ENCODE assay signal across 24 cellular contexts in the genomic region with DNA sequence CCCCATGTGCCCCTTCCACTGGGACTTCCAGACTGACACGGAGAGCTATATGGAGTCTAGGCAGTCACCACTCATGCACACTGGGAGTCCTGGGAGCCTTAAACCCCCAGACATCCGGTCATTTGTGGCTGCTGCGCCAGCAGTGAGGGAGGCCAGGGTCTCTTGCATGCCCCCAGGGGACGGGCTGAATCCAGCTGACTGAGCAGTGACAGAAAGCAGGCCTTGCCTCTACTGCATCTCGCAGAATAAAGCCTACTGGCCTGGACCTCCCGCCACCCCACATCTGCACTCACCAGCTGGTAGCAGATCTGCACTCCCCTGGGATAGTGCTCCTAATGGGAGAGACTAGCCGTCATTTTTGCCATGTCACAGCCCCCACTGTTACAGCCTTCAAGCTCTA.
DNase-seq lines count a peak whose midpoint lies in the region; ATAC-seq, FAIRE-seq and TF ChIP-seq lines count a peak whose summit lies in the region.
"Had no signal": no experiment of that assay in that cellular context is flagged by ENCODE, and none has a peak within 500 bp of the region (broad histone marks: within the 10 kb centered on the region; RNA-seq: fewer than 3 reads in every experiment).

No MANE protein-coding gene starts in this region.

- no peak overlapping the region for H2AFZ ChIP-seq in H9 (ENCODE audit: low read length)
- no peak overlapping the region for H2AFZ ChIP-seq in astrocyte (ENCODE audit: low read depth, low read length)
- H2AFZ ChIP-seq in neuronal stem cell (ENCODE audit: low read length): peak overlapping the region; percentile 13

- H3K79me2 ChIP-seq in H9 (ENCODE audit: insufficient read depth, low read length) (no peaks in the 10 kb centered on the region), astrocyte (ENCODE audit: insufficient read depth, low read length) (no peaks in the 10 kb centered on the region)

- H3K9ac ChIP-seq in H9 (ENCODE audit: extremely low read depth, insufficient read length, low read length) (no peak overlapping the region), astrocyte (ENCODE audit: low read length) (no peak overlapping the region), neuronal stem cell (ENCODE audit: low read depth, low read length, poor library complexity) (no peak overlapping the region)
- H3K9ac ChIP-seq: KMS-11 had no signal

- no peak overlapping the region for H4K91ac ChIP-seq in H9 (ENCODE audit: insufficient read length, low read depth, low read length)
- H4K91ac ChIP-seq in neuronal stem cell (ENCODE audit: low read depth, low read length, poor library complexity): no peak overlapping the region

- H3T11ph ChIP-seq in H9 (ENCODE audit: low read length): no peak overlapping the region

- no peak overlapping the region for H4K5ac ChIP-seq in H9 (ENCODE audit: insufficient read length, low read depth, low read length)

- H3K27me3 ChIP-seq in H9 (ENCODE audit: insufficient read depth, low read length): no peaks in the 10 kb centered on the region
- no peaks in the 10 kb centered on the region for H3K27me3 ChIP-seq in astrocyte (ENCODE audit: insufficient read depth, low read length)
- no peaks in the 10 kb centered on the region for H3K27me3 ChIP-seq in neuronal stem cell (ENCODE audit: control insufficient read depth in 3 of 3, insufficient read depth in 3 of 3, low read depth in 1 of 3, low read length in 3 of 3)

- H3K4me2 ChIP-seq in H9 (ENCODE audit: insufficient read depth, insufficient read length, low read length): no peak overlapping the region
- H3K4me2 ChIP-seq in astrocyte (ENCODE audit: low read length): no peak overlapping the region
- H3K4me2 ChIP-seq in neuronal stem cell (ENCODE audit: insufficient read depth, low read length, poor library complexity, severe bottlenecking): no peak overlapping the region
- H3K4me2 ChIP-seq: KMS-11 had no signal

- H4K20me1 ChIP-seq in H9 (ENCODE audit: control insufficient read depth, insufficient read depth, insufficient read length) (no peaks in the 10 kb centered on the region), astrocyte (ENCODE audit: insufficient read depth, low read length) (no peaks in the 10 kb centered on the region)

- no peak overlapping the region for H3K4ac ChIP-seq in H9 (ENCODE audit: low read depth, low read length)
- H3K4ac ChIP-seq in neuronal stem cell (ENCODE audit: low read length): no peak overlapping the region

- no peak overlapping the region for H3K14ac ChIP-seq in H9 (ENCODE audit: insufficient read depth, low read length)
- H3K14ac ChIP-seq in neuronal stem cell (ENCODE audit: low read length): no peak overlapping the region

- H3K4me1 ChIP-seq in H9 (ENCODE audit: insufficient read depth, low read length): no peaks in the 10 kb centered on the region
- H3K4me1 ChIP-seq in astrocyte (ENCODE audit: insufficient read depth, low read length): no peaks in the 10 kb centered on the region
- H3K4me1 ChIP-seq in neuronal stem cell (ENCODE audit: control insufficient read depth in 2 of 2, insufficient read depth in 1 of 2, low read depth in 1 of 2, low read length in 2 of 2): no peaks in the 10 kb centered on the region

- peak; percentile 11 for DNase-seq in NCI-H2171 treated with DMSO at 0.1 percent for 48 hours (lab: John Stamatoyannopoulos, UW)
- no peak for DNase-seq in NCI-H2171 (lab: John Stamatoyannopoulos, UW)
- no peak for DNase-seq in H9
- DNase-seq in astrocyte (ENCODE audit: low read depth): no peak
- DNase-seq in neuronal stem cell (ENCODE audit: low spot score): no peak
- DNase-seq in stimulated activated CD4-positive, alpha-beta T cell treated with anti-CD3 and anti-CD28 coated beads, Interleukin-4, amount 100 ng/mL, for 1 hour: no peak
- DNase-seq in activated CD4-positive, CD25-positive, alpha-beta regulatory T cell treated with anti-CD3 and anti-CD28 coated beads, Interleukin-2, amount 50 U/mL, for 72 hours: no peak
- DNase-seq: C1 segment of cervical spinal cord; Calu3; CD8-positive, alpha-beta memory T cell; DMS153; GOT3; IMR-90; NCI-H1105 treated with DMSO at 0.1 percent for 48 hours; NCI-H1694; NCI-H2081; NCI-H446 treated with DMSO at 0.1 percent for 48 hours; NCI-H526 treated with DMSO at 0.1 percent for 48 hours had no signal

- H3K9me3 Mint-ChIP-seq in H9 (peaks cover 0 to 2% of the 10 kb centered on the region in 2 experiments; a peak in 2 of 5 replicates), astrocyte (ENCODE audit: unreplicated experiment) (no peaks in the 10 kb centered on the region)

- H3K4me3 Mint-ChIP-seq in H9 (no peak overlapping the region), astrocyte (ENCODE audit: unreplicated experiment) (no peak overlapping the region)
- H3K4me3 Mint-ChIP-seq: CD8-positive, alpha-beta memory T cell had no signal

- no peak overlapping the region for H2BK5ac ChIP-seq in H9 (ENCODE audit: insufficient read length, low read length)
- H2BK5ac ChIP-seq in neuronal stem cell (ENCODE audit: low read length): no peak overlapping the region

- H3K23ac ChIP-seq in H9 (ENCODE audit: insufficient read length, low read depth, low read length) (no peak overlapping the region), neuronal stem cell (ENCODE audit: low read depth, low read length, poor library complexity) (no peak overlapping the region)

- no peaks in the 10 kb centered on the region for H3K79me1 ChIP-seq in H9 (ENCODE audit: insufficient read depth, low read depth, low read length, poor library complexity, severe bottlenecking)
- H3K79me1 ChIP-seq in neuronal stem cell (ENCODE audit: low read depth, low read length): no peaks in the 10 kb centered on the region

- H3K27ac ChIP-seq in H9 (ENCODE audit: insufficient read length, low read depth, low read length) (no peak overlapping the region), astrocyte (ENCODE audit: low read depth, low read length) (no peak overlapping the region), neuronal stem cell (replicated peaks; ENCODE audit: low read length) (no peak overlapping the region)
- H3K27ac ChIP-seq: 22Rv1, KMS-11 had no signal

- no peaks in the 10 kb centered on the region for H3K23me2 ChIP-seq in H9 (ENCODE audit: insufficient read length, low read depth, low read length, poor library complexity, severe bottlenecking)

- TF ChIP-seq CTCF in H9 (conservative IDR thresholded peaks at IDR 0.05): no peak
- no peak for TF ChIP-seq CTCF in astrocyte (IDR thresholded peaks at IDR 0.05; ENCODE audit: insufficient read depth, low read depth, low read length)

- H2AK5ac ChIP-seq in H9 (ENCODE audit: insufficient read length, low read length) (no peak overlapping the region), neuronal stem cell (ENCODE audit: low read depth, low read length) (no peak overlapping the region)

- H3K27ac Mint-ChIP-seq in H9 (peak overlapping the region in 1 of 3 experiments; percentile 68; a peak in 1 of 7 replicates), astrocyte (ENCODE audit: unreplicated experiment) (no peak overlapping the region)
- H3K27ac Mint-ChIP-seq: CD8-positive, alpha-beta memory T cell had no signal

- H2BK12ac ChIP-seq in H9 (ENCODE audit: insufficient read length, low read depth, low read length) (no peak overlapping the region), neuronal stem cell (ENCODE audit: low read length) (no peak overlapping the region)

- H4K8ac ChIP-seq in H9 (replicated peaks; ENCODE audit: insufficient read length, low read depth, low read length) (peak overlapping the region; percentile 39), neuronal stem cell (ENCODE audit: low read depth, low read length) (no peak overlapping the region)

- peaks cover 0 to 6% (median 0%) of the 10 kb centered on the region in 3 experiments; a peak in 1 of 7 replicates for H3K36me3 Mint-ChIP-seq in H9 (ENCODE audit: insufficient read depth in 1 of 3, low read depth in 3 of 3)
- H3K36me3 Mint-ChIP-seq in astrocyte (ENCODE audit: low read depth, unreplicated experiment): no peaks in the 10 kb centered on the region
- H3K36me3 Mint-ChIP-seq: CD8-positive, alpha-beta memory T cell had no signal

- H2BK120ac ChIP-seq in H9 (ENCODE audit: low read depth, low read length, poor library complexity, severe bottlenecking) (no peak overlapping the region), neuronal stem cell (ENCODE audit: low read depth, low read length) (no peak overlapping the region)

- no CpG with 5 or more reads among the region's 7 CpGs for WGBS in H9 (ENCODE audit: extremely low coverage, insufficient read length, low lambda C conversion rate)
- no CpG with 5 or more reads among the region's 7 CpGs for WGBS in neuronal stem cell (ENCODE audit: extremely low coverage in 2 of 2, insufficient read length in 2 of 2, insufficient replicate concordance in 1 of 2), 2 donors

- H2BK15ac ChIP-seq in H9 (ENCODE audit: low read depth, low read length) (no peak overlapping the region), neuronal stem cell (ENCODE audit: low read length) (no peak overlapping the region)

- no peak for ATAC-seq in GM21390 (IDR thresholded peaks at IDR 0.05; ENCODE audit: unreplicated experiment)
- ATAC-seq: HCT116, Panc1 had no signal

- H3K27me3 Mint-ChIP-seq in H9 (ENCODE audit: low read depth) (no peaks in the 10 kb centered on the region), astrocyte (ENCODE audit: low read depth, unreplicated experiment) (no peaks in the 10 kb centered on the region)
- H3K27me3 Mint-ChIP-seq: CD8-positive, alpha-beta memory T cell had no signal

- H3K18ac ChIP-seq in H9 (ENCODE audit: insufficient read length, low read depth, low read length) (no peak overlapping the region), neuronal stem cell (ENCODE audit: low read length) (no peak overlapping the region)

- no peaks in the 10 kb centered on the region for H3K36me3 ChIP-seq in astrocyte (ENCODE audit: insufficient read depth, low read length)
- H3K36me3 ChIP-seq in neuronal stem cell (replicated peaks in 1 of 2; ENCODE audit: control insufficient read depth in 2 of 2, insufficient read depth in 2 of 2, low read length in 2 of 2): no peaks in the 10 kb centered on the region

- no peak overlapping the region for H2BK20ac ChIP-seq in H9 (ENCODE audit: low read depth, low read length, poor library complexity, severe bottlenecking)

- peak; percentile 29 for FAIRE-seq in astrocyte (lab: Jason Lieb, UNC)
- FAIRE-seq: G401.6 had no signal

- H3K9me3 ChIP-seq in H9 (ENCODE audit: control insufficient read depth, low read depth, low read length) (no peaks in the 10 kb centered on the region), astrocyte (ENCODE audit: insufficient read depth, low read depth, low read length) (no peaks in the 10 kb centered on the region), neuronal stem cell (replicated peaks in 1 of 2; ENCODE audit: control insufficient read depth in 2 of 2, insufficient read depth in 1 of 2, low read depth in 1 of 2, low read length in 2 of 2) (no peaks in the 10 kb centered on the region)

- H3K4me1 Mint-ChIP-seq in H9 (peaks cover 0 to 9% of the 10 kb centered on the region in 2 experiments; a peak in 2 of 4 replicates), astrocyte (ENCODE audit: low read depth, unreplicated experiment) (no peaks in the 10 kb centered on the region)
- H3K4me1 Mint-ChIP-seq: CD8-positive, alpha-beta memory T cell had no signal

- no peak overlapping the region for H3K56ac ChIP-seq in H9 (ENCODE audit: insufficient read length, low read depth, low read length)

- no peak overlapping the region for H3K4me3 ChIP-seq in astrocyte (ENCODE audit: insufficient read depth, low read depth, low read length)
- no peak overlapping the region for H3K4me3 ChIP-seq in neuronal stem cell (ENCODE audit: low read length in 2 of 2)
